ENCODE assay signal across 8 cellular contexts in the genomic region with DNA sequence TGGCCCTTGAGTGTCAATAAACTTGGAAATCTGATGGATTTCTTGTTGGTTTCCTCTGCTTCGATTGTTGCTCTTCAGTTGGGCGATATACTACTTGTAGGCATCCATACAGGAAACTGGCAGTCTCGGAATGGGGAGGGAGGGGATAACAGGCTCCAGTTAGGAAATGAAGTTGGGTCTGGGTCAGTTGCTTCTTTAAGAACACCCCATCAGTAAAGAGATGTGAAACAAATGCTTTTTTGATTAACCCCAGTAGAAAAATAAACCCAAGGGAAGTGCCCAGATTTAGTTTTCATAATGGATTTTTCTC. TPM values are rescaled to one million over a fixed set of nuclear protein-coding genes. Genes with fewer than 3 reads are reported as not detected.
A peak's percentile ranks its signal among the peaks of the same experiment; 100 is the strongest.
DNase-seq lines count a peak whose midpoint lies in the region; ATAC-seq and TF ChIP-seq lines count a peak whose summit lies in the region.

No MANE protein-coding gene starts in this region.

- DNase-seq in NCI-H510A (lab: John Stamatoyannopoulos, UW): peak; percentile 6
- DNase-seq in NCI-H510A treated with DMSO at 0.1 percent for 48 hours (lab: John Stamatoyannopoulos, UW): no peak
- no peak for DNase-seq in MCF 10A (ENCODE audit: unreplicated experiment)
- no peak for DNase-seq in HK-2 (ENCODE audit: unreplicated experiment)
- DNase-seq in GM19240 (ENCODE audit: insufficient read length, low spot score): no peak
- DNase-seq in activated effector memory CD4-positive, alpha-beta T cell treated with Interleukin-2 at 50 U/mL for 16 hours: no peak

- H3K36me3 Mint-ChIP-seq in MCF 10A (ENCODE audit: insufficient read depth, unreplicated experiment): peaks cover 5% of the 10 kb centered on the region

- peaks cover 27% of the 10 kb centered on the region for H3K4me1 ChIP-seq in muscle layer of colon (ENCODE audit: insufficient read depth, low read length)

- H3K27me3 Mint-ChIP-seq in MCF 10A (ENCODE audit: insufficient read depth, unreplicated experiment): no peaks in the 10 kb centered on the region

- peak overlapping the region; percentile 99 for H3K27ac Mint-ChIP-seq in MCF 10A (ENCODE audit: low read depth, unreplicated experiment)

- H3K36me3 ChIP-seq in muscle layer of colon (ENCODE audit: insufficient read depth, low read length): no peaks in the 10 kb centered on the region

- peak; percentile 4 for ATAC-seq in HG03457 (IDR thresholded peaks at IDR 0.05; ENCODE audit: unreplicated experiment)

- H3K27me3 ChIP-seq in muscle layer of colon (ENCODE audit: control insufficient read depth in 1 of 2, insufficient read depth in 2 of 2, low read length in 2 of 2): no peaks in the 10 kb centered on the region

- intact Hi-C loops in MCF 10A (cut with micrococcal nuclease): loop anchor here (1.0 to 10.0 kb wide), 2 partner anchors 21 to 233 kb away; partner anchors contain the start of gene VGLL3

- CTCF ChIA-PET in MCF 10A (lab: Yijun Ruan, JAX): interaction anchor here (0.7 to 1.2 kb wide), 2 partner anchors 32 to 211 kb away, joined by 3 to 6 read pairs; no protein-coding TSS in a partner anchor

- H3K4me3 ChIP-seq in muscle layer of colon (ENCODE audit: low read depth in 1 of 2, low read length in 2 of 2): peak overlapping the region; percentile 92 to 96

- BruUV-seq in MCF 10A (replicated peaks; lab: Mats Ljungman, UMichigan): no TSS peak

- H3K9ac ChIP-seq in muscle layer of colon (ENCODE audit: low read length): peak overlapping the region; percentile 92

- H3K27ac ChIP-seq in muscle layer of colon (ENCODE audit: low read depth, low read length): peak overlapping the region; percentile 92

- TF ChIP-seq CTCF in MCF 10A (IDR thresholded peaks at IDR 0.05; ENCODE audit: unreplicated experiment): no peak

- POLR2A ChIA-PET in MCF 10A (lab: Yijun Ruan, JAX): interaction anchor here (0.5 to 7.2 kb wide), 17 partner anchors 16 to 1692 kb away, joined by 3 to 49 read pairs (median 3); partner anchors contain the start of genes C3orf38 and VGLL3

- H3K4me3 Mint-ChIP-seq in MCF 10A (ENCODE audit: unreplicated experiment): peak overlapping the region; percentile 97

- H3K4me1 Mint-ChIP-seq in MCF 10A (ENCODE audit: insufficient read depth, unreplicated experiment): peaks cover 29% of the 10 kb centered on the region

- H3K9me3 ChIP-seq in muscle layer of colon (ENCODE audit: low read length): no peaks in the 10 kb centered on the region

- H3K9me3 Mint-ChIP-seq in MCF 10A (ENCODE audit: unreplicated experiment): no peaks in the 10 kb centered on the region

RNA-seq across cellular contexts. Expression of gene CHMP2B, which starts 0.7 kb away (rescaled TPM):
- total RNA-seq in MCF 10A (2022): 45.5 and 62.2 TPM in 2 replicates

RNA-seq across cellular contexts. Expression of gene POU1F1, which starts 48.6 kb away (rescaled TPM):
- total RNA-seq in MCF 10A (2022): not detected in 2 replicates
